In genomic region chr1:207097871-207098324, GRCh38 we compare ENCODE assay signal across 12 cellular contexts. TPM values are rescaled to one million over a fixed set of nuclear protein-coding genes. Genes with fewer than 3 reads are reported as not detected.
A peak's percentile ranks its signal among the peaks of the same experiment; 100 is the strongest.
DNase-seq lines count a peak whose midpoint lies in the region; ATAC-seq and TF ChIP-seq lines count a peak whose summit lies in the region.
"Had no signal": no experiment of that assay in that cellular context is flagged by ENCODE, and none has a peak within 500 bp of the region (broad histone marks: within the 10 kb centered on the region; RNA-seq: fewer than 3 reads in every experiment).

No MANE protein-coding gene starts in this region.

- no peaks in the 10 kb centered on the region for H3K4me1 ChIP-seq in transverse colon
- H3K4me1 ChIP-seq in H9 (ENCODE audit: insufficient read depth, low read length) = no peaks in the 10 kb centered on the region

- WGBS in transverse colon (ENCODE audit: low coverage in 1 of 2), 2 donors = 83 to 100% methylated on average over 2 to 3 of the region's 3 CpGs
- WGBS in H9 (ENCODE audit: extremely low coverage, insufficient read length, low lambda C conversion rate) = no CpG with 5 or more reads among the region's 3 CpGs

- peak overlapping the region; percentile 31 for H3K4me3 Mint-ChIP-seq in activated T-helper 17 cell treated with anti-CD3 and anti-CD28 coated beads, Interleukin-2, amount 50 U/mL, for 72 hours
- H3K4me3 Mint-ChIP-seq in H9 = no peak overlapping the region
- H3K4me3 Mint-ChIP-seq: CD4-positive, alpha-beta memory T cell had no signal

- H4K91ac ChIP-seq in H9 (ENCODE audit: insufficient read length, low read depth, low read length) = no peak overlapping the region

- no peaks in the 10 kb centered on the region for H3K23me2 ChIP-seq in H9 (ENCODE audit: insufficient read length, low read depth, low read length, poor library complexity, severe bottlenecking)

- intact Hi-C loops in transverse colon (cut with DNase I; ENCODE audit: low total_unique reads) = no loop called here

- H3K79me1 ChIP-seq in H9 (ENCODE audit: insufficient read depth, low read depth, low read length, poor library complexity, severe bottlenecking) = no peaks in the 10 kb centered on the region

- no peaks in the 10 kb centered on the region for H3K79me2 ChIP-seq in H9 (ENCODE audit: insufficient read depth, low read length)

- no peak overlapping the region for H3K18ac ChIP-seq in H9 (ENCODE audit: insufficient read length, low read depth, low read length)

- TF ChIP-seq POLR2A in transverse colon (IDR thresholded peaks at IDR 0.05) = no peak

- H3K27me3 Mint-ChIP-seq in activated T-helper 17 cell treated with anti-CD3 and anti-CD28 coated beads, Interleukin-2, amount 50 U/mL, for 72 hours = peaks cover 28% of the 10 kb centered on the region
- peaks cover 2% of the 10 kb centered on the region for H3K27me3 Mint-ChIP-seq in H9 (ENCODE audit: low read depth)

- no peaks in the 10 kb centered on the region for H4K20me1 ChIP-seq in H9 (ENCODE audit: control insufficient read depth, insufficient read depth, insufficient read length)

- no peak overlapping the region for H3K23ac ChIP-seq in H9 (ENCODE audit: insufficient read length, low read depth, low read length)

- in situ Hi-C loops in transverse colon (cut with MboI; ENCODE audit: low pct_ligation_motif_present in 1 of 4, low pct_unique_long_range_greater_than_20kb in 1 of 4, low sequenced_read_pairs in 3 of 4) = loop anchor here in 3 of 4 donors (10.0 to 25.0 kb wide), 3 partner anchors 77 to 414 kb away; partner anchors contain the start of gene CR1 (in 2 of the 3)

- H3T11ph ChIP-seq in H9 (ENCODE audit: low read length) = no peak overlapping the region

- no peak overlapping the region for H2BK5ac ChIP-seq in H9 (ENCODE audit: insufficient read length, low read length)

- no peak overlapping the region for H3K4me2 ChIP-seq in H9 (ENCODE audit: insufficient read depth, insufficient read length, low read length)

- no peaks in the 10 kb centered on the region for H3K9me3 Mint-ChIP-seq in activated T-helper 17 cell treated with anti-CD3 and anti-CD28 coated beads, Interleukin-2, amount 50 U/mL, for 72 hours
- peaks cover 19 to 21% of the 10 kb centered on the region in 2 experiments for H3K9me3 Mint-ChIP-seq in H9
- H3K9me3 Mint-ChIP-seq: CD4-positive, alpha-beta memory T cell had no signal

- no peak overlapping the region for H3K9ac ChIP-seq in H9 (ENCODE audit: extremely low read depth, insufficient read length, low read length)

- TF ChIP-seq EP300 in transverse colon (IDR thresholded peaks at IDR 0.05; ENCODE audit: low read depth) = no peak

- H2AK5ac ChIP-seq in H9 (ENCODE audit: insufficient read length, low read length) = no peak overlapping the region

- peak; percentile 58 for ATAC-seq in GM19438 (IDR thresholded peaks at IDR 0.05; ENCODE audit: low read depth, unreplicated experiment)
- ATAC-seq in HG03159 (IDR thresholded peaks at IDR 0.05; ENCODE audit: unreplicated experiment) = peak; percentile 72
- peak; percentile 99 for ATAC-seq in activated T-helper 17 cell treated with anti-CD3 and anti-CD28 coated beads, Interleukin-2, amount 50 U/mL, for 72 hours (replicated peaks)

- H3K9me3 ChIP-seq in transverse colon (no peaks in the 10 kb centered on the region), H9 (ENCODE audit: control insufficient read depth, low read depth, low read length) (peaks cover 18% of the 10 kb centered on the region)

- H3K36me3 Mint-ChIP-seq in activated T-helper 17 cell treated with anti-CD3 and anti-CD28 coated beads, Interleukin-2, amount 50 U/mL, for 72 hours (ENCODE audit: low read depth) = no peaks in the 10 kb centered on the region
- H3K36me3 Mint-ChIP-seq in H9 (ENCODE audit: insufficient read depth in 1 of 3, low read depth in 3 of 3) = peaks cover 0 to 9% (median 3%) of the 10 kb centered on the region in 3 experiments; a peak in 5 of 7 replicates
- H3K36me3 Mint-ChIP-seq: CD4-positive, alpha-beta memory T cell had no signal

- H3K4ac ChIP-seq in H9 (ENCODE audit: low read depth, low read length) = no peak overlapping the region

- no peak for TF ChIP-seq CTCF in GM12865 (IDR thresholded peaks at IDR 0.05; ENCODE audit: insufficient read depth, low read depth, low read length, missing control alignments)
- TF ChIP-seq CTCF in transverse colon (IDR thresholded peaks at IDR 0.05) = no peak
- no peak for TF ChIP-seq CTCF in H9 (conservative IDR thresholded peaks at IDR 0.05)

- no peaks in the 10 kb centered on the region for H3K27me3 ChIP-seq in transverse colon
- no peaks in the 10 kb centered on the region for H3K27me3 ChIP-seq in H9 (ENCODE audit: insufficient read depth, low read length)
- H3K27me3 ChIP-seq: cardiac muscle cell had no signal

- peaks cover 4% of the 10 kb centered on the region for H3K4me1 Mint-ChIP-seq in activated T-helper 17 cell treated with anti-CD3 and anti-CD28 coated beads, Interleukin-2, amount 50 U/mL, for 72 hours
- H3K4me1 Mint-ChIP-seq in H9 = no peaks in the 10 kb centered on the region
- H3K4me1 Mint-ChIP-seq: CD4-positive, alpha-beta memory T cell had no signal

- no peaks in the 10 kb centered on the region for H3K36me3 ChIP-seq in transverse colon
- H3K36me3 ChIP-seq: cardiac muscle cell had no signal

- H4K5ac ChIP-seq in H9 (ENCODE audit: insufficient read length, low read depth, low read length) = no peak overlapping the region

- H2BK20ac ChIP-seq in H9 (ENCODE audit: low read depth, low read length, poor library complexity, severe bottlenecking) = no peak overlapping the region

- no peak overlapping the region for H3K56ac ChIP-seq in H9 (ENCODE audit: insufficient read length, low read depth, low read length)

- no peak overlapping the region for H3K27ac ChIP-seq in transverse colon
- H3K27ac ChIP-seq in H9 (ENCODE audit: insufficient read length, low read depth, low read length) = no peak overlapping the region
- H3K27ac ChIP-seq: cardiac muscle cell had no signal

- no peak overlapping the region for H2BK120ac ChIP-seq in H9 (ENCODE audit: low read depth, low read length, poor library complexity, severe bottlenecking)

- H2BK15ac ChIP-seq in H9 (ENCODE audit: low read depth, low read length) = no peak overlapping the region

- H3K27ac Mint-ChIP-seq in activated T-helper 17 cell treated with anti-CD3 and anti-CD28 coated beads, Interleukin-2, amount 50 U/mL, for 72 hours = peak overlapping the region; percentile 36
- H3K27ac Mint-ChIP-seq in H9 = no peak overlapping the region
- H3K27ac Mint-ChIP-seq: CD4-positive, alpha-beta memory T cell had no signal

- no peak overlapping the region for H3K4me3 ChIP-seq in GM12865 (ENCODE audit: low read depth, low read length)
- no peak overlapping the region for H3K4me3 ChIP-seq in transverse colon
- H3K4me3 ChIP-seq: cardiac muscle cell had no signal

- no peak overlapping the region for H2BK12ac ChIP-seq in H9 (ENCODE audit: insufficient read length, low read depth, low read length)

- no peak overlapping the region for H2AFZ ChIP-seq in H9 (ENCODE audit: low read length)

- H4K8ac ChIP-seq in H9 (replicated peaks; ENCODE audit: insufficient read length, low read depth, low read length) = no peak overlapping the region

- no peak overlapping the region for H3K14ac ChIP-seq in H9 (ENCODE audit: insufficient read depth, low read length)

- DNase-seq in GM12865 (ENCODE audit: low read depth) (peak; percentile 76), DMS153 treated with DMSO at 0.1 percent for 48 hours (lab: John Stamatoyannopoulos, UW; ENCODE audit: unreplicated experiment) (no peak), Kasumi-1 (lab: John Stamatoyannopoulos, UW) (no peak), transverse colon (no peak), H9 (no peak)
- DNase-seq: CD4-positive, alpha-beta memory T cell; NCI-H1436 treated with DMSO at 0.1 percent for 48 hours had no signal

RNA-seq across cellular contexts. Expression of gene C4BPA, which starts 6.1 kb away (rescaled TPM):
- total RNA-seq in activated T-helper 17 cell treated with anti-CD3 and anti-CD28 coated beads, Interleukin-2, amount 50 U/mL, for 72 hours = not detected
- total RNA-seq in transverse colon (1 to 10 TPM in 3 of 4 donors, not detected in 1; 2.2 to 4.4 (median 2.5) TPM), H9 (2021) (not detected in 2 replicates)
- total RNA-seq: cardiac muscle cell; CD4-positive, alpha-beta memory T cell had no signal

RNA-seq across cellular contexts. Expression of gene C4BPB, which starts 9.2 kb away (rescaled TPM):
- 1 to 10 TPM in 1 of 2 donors, under 1 TPM in 1; 0.58 to 2.1 TPM for total RNA-seq in activated T-helper 17 cell treated with anti-CD3 and anti-CD28 coated beads, Interleukin-2, amount 50 U/mL, for 72 hours
- 10 to 100 TPM in 1 of 4 donors, 1 to 10 TPM in 2, not detected in 1; 3.7 to 16.8 (median 9.8) TPM for total RNA-seq in transverse colon
- not detected in 2 replicates for total RNA-seq in H9 (2021)
- total RNA-seq: cardiac muscle cell, H4 had no signal

RNA-seq across cellular contexts. Expression of gene PFKFB2, which starts 44.8 kb away (rescaled TPM):
- 1 to 10 TPM in 1 of 2 donors, under 1 TPM in 1; 0.85 to 1.3 TPM for total RNA-seq in activated T-helper 17 cell treated with anti-CD3 and anti-CD28 coated beads, Interleukin-2, amount 50 U/mL, for 72 hours
- total RNA-seq in transverse colon (100 to 1,000 TPM in 1 of 4 donors, 10 to 100 TPM in 3; 84.2 to 155 (median 91.1) TPM), H9 (2021) (13.2 and 14.6 TPM in 2 replicates)

RNA-seq across cellular contexts. Expression of gene YOD1, which starts 46.9 kb away (rescaled TPM):
- 1 to 10 TPM; 6.7 to 7.1 TPM for total RNA-seq in activated T-helper 17 cell treated with anti-CD3 and anti-CD28 coated beads, Interleukin-2, amount 50 U/mL, for 72 hours
- 10 to 100 TPM in 2 of 4 donors, 1 to 10 TPM in 2; 9.0 to 17.5 (median 12.0) TPM for total RNA-seq in transverse colon
- 8.6 and 9.4 TPM in 2 replicates for total RNA-seq in H9 (2021)
